Comparison of ENCODE assay signal across 16 cellular contexts in the genomic region with DNA sequence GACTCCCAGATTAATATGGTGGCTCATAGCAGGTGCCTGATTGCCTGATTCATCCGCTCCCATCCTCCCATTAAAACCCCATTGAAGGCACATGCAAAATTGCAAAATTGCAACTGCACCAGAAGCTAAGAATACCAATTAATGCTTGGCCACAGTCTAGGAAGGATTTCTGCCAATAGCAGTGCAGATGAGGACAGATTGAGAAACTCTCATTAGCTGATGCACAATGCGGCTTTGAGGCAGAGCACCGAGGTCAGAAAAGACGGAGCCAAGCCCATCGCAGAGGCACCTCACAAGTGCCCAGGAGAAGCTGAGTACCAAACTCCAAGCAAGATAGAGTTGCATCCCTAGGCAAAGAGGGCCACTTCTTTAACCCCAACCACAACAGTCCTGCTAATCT.
DNase-seq lines count a peak whose midpoint lies in the region; ATAC-seq, FAIRE-seq and TF ChIP-seq lines count a peak whose summit lies in the region.
"Had no signal": no experiment of that assay in that cellular context is flagged by ENCODE, and none has a peak within 500 bp of the region (broad histone marks: within the 10 kb centered on the region; RNA-seq: fewer than 3 reads in every experiment).

No MANE protein-coding gene starts in this region.

- intact Hi-C loops in natural killer cell (cut with micrococcal nuclease), result no loop called here
- intact Hi-C loops in activated T-helper 1 cell treated with anti-CD3 and anti-CD28 coated beads, Interleukin-12 subunit alpha, Interleukin-12 subunit beta, Interleukin-2, Interleukin-4 antibody, amounts not matched to agents 30 ng/mL and 10 ng/mL and 1 ng/mL, durations not matched to agents 14 hours and 24 hours and 36 hours (cut with micrococcal nuclease), result loop anchor here (5.0 kb wide), 1 partner anchor 48 kb away; no protein-coding TSS in a partner anchor

- ATAC-seq in natural killer cell treated with Interleukin-12 subunit alpha and Interleukin-12 subunit beta and Interleukin-15 and Interleukin-18, amount 100 ng/mL, for 72 hours, result no peak
- ATAC-seq in natural killer cell, result no peak
- no peak for ATAC-seq in HG03521 (IDR thresholded peaks at IDR 0.05; ENCODE audit: unreplicated experiment)
- ATAC-seq: activated CD8-positive, alpha-beta T cell treated with anti-CD3 and anti-CD28 coated beads for 36 hours had no signal

- FAIRE-seq in HTR-8/SVneo (lab: Jason Lieb, UNC), result no peak

- TF ChIP-seq CTCF in natural killer cell (IDR thresholded peaks at IDR 0.05), result no peak

- H3K9me3 Mint-ChIP-seq in natural killer cell treated with Interleukin-12 subunit alpha and Interleukin-12 subunit beta and Interleukin-15 and Interleukin-18, amount 100 ng/mL, for 72 hours, result no peaks in the 10 kb centered on the region
- H3K9me3 Mint-ChIP-seq in natural killer cell (no peaks in the 10 kb centered on the region), immature natural killer cell (no peaks in the 10 kb centered on the region)
- H3K9me3 Mint-ChIP-seq in activated T-helper 1 cell treated with anti-CD3 and anti-CD28 coated beads, Interleukin-12 subunit alpha, Interleukin-12 subunit beta, Interleukin-2, Interleukin-4 antibody, amounts not matched to agents 30 ng/mL and 10 ng/mL and 1 ng/mL, durations not matched to agents 14 hours and 24 hours and 36 hours, result peaks cover 3% of the 10 kb centered on the region
- H3K9me3 Mint-ChIP-seq: activated CD8-positive, alpha-beta T cell treated with anti-CD3 and anti-CD28 coated beads for 36 hours had no signal

- peaks cover 17 to 26% of the 10 kb centered on the region in 2 donors for H3K4me1 Mint-ChIP-seq in natural killer cell treated with Interleukin-12 subunit alpha and Interleukin-12 subunit beta and Interleukin-15 and Interleukin-18, amount 100 ng/mL, for 72 hours (ENCODE audit: low read depth in 2 of 2)
- H3K4me1 Mint-ChIP-seq in natural killer cell (peaks cover 20 to 36% of the 10 kb centered on the region in 2 donors), immature natural killer cell (peaks cover 23 to 29% of the 10 kb centered on the region in 2 donors)
- H3K4me1 Mint-ChIP-seq in activated T-helper 1 cell treated with anti-CD3 and anti-CD28 coated beads, Interleukin-12 subunit alpha, Interleukin-12 subunit beta, Interleukin-2, Interleukin-4 antibody, amounts not matched to agents 30 ng/mL and 10 ng/mL and 1 ng/mL, durations not matched to agents 14 hours and 24 hours and 36 hours (ENCODE audit: low read depth), result peaks cover 52% of the 10 kb centered on the region

- no peak for DNase-seq in natural killer cell treated with Interleukin-12 subunit alpha and Interleukin-12 subunit beta and Interleukin-15 and Interleukin-18, amount 100 ng/mL, for 72 hours (ENCODE audit: low spot score)
- DNase-seq in natural killer cell (no peak), immature natural killer cell (no peak), NCI-H2081 treated with DMSO at 0.1 percent for 48 hours (lab: John Stamatoyannopoulos, UW) (no peak), HTR-8/SVneo (ENCODE audit: insufficient read length, low spot score) (no peak), AG08396 (ENCODE audit: low spot score) (no peak)
- no peak for DNase-seq in activated T-helper 1 cell treated with anti-CD3 and anti-CD28 coated beads, Interleukin-12 subunit alpha, Interleukin-12 subunit beta, Interleukin-2, Interleukin-4 antibody, amounts not matched to agents 30 ng/mL and 10 ng/mL and 1 ng/mL, durations not matched to agents 14 hours and 24 hours and 36 hours (ENCODE audit: low spot score)
- DNase-seq: activated CD8-positive, alpha-beta T cell treated with anti-CD3 and anti-CD28 coated beads for 36 hours; activated effector memory CD4-positive, alpha-beta T cell treated with Interleukin-2 at 50 U/mL for 16 hours; DMS53; IMR-90; left ventricle myocardium inferior; NCI-H82; SHP77 treated with DMSO at 0.1 percent for 48 hours; stimulated activated CD4-positive, alpha-beta T cell treated with anti-CD3 and anti-CD28 coated beads, Interleukin-15, amount 100 ng/mL, for 24 hours had no signal

- no peaks in the 10 kb centered on the region for H3K36me3 Mint-ChIP-seq in natural killer cell treated with Interleukin-12 subunit alpha and Interleukin-12 subunit beta and Interleukin-15 and Interleukin-18, amount 100 ng/mL, for 72 hours
- no peaks in the 10 kb centered on the region for H3K36me3 Mint-ChIP-seq in natural killer cell
- H3K36me3 Mint-ChIP-seq in activated T-helper 1 cell treated with anti-CD3 and anti-CD28 coated beads, Interleukin-12 subunit alpha, Interleukin-12 subunit beta, Interleukin-2, Interleukin-4 antibody, amounts not matched to agents 30 ng/mL and 10 ng/mL and 1 ng/mL, durations not matched to agents 14 hours and 24 hours and 36 hours (ENCODE audit: low read depth), result peaks cover 8% of the 10 kb centered on the region
- peaks cover 0 to 8% (median 4%) of the 10 kb centered on the region in 3 donors for H3K36me3 Mint-ChIP-seq in immature natural killer cell

- no peaks in the 10 kb centered on the region for H3K27me3 Mint-ChIP-seq in natural killer cell treated with Interleukin-12 subunit alpha and Interleukin-12 subunit beta and Interleukin-15 and Interleukin-18, amount 100 ng/mL, for 72 hours
- H3K27me3 Mint-ChIP-seq in natural killer cell (ENCODE audit: low read depth in 2 of 2) (no peaks in the 10 kb centered on the region), immature natural killer cell (ENCODE audit: low read depth in 3 of 3) (peaks cover 0 to 2% (median 0%) of the 10 kb centered on the region in 3 donors)
- no peaks in the 10 kb centered on the region for H3K27me3 Mint-ChIP-seq in activated T-helper 1 cell treated with anti-CD3 and anti-CD28 coated beads, Interleukin-12 subunit alpha, Interleukin-12 subunit beta, Interleukin-2, Interleukin-4 antibody, amounts not matched to agents 30 ng/mL and 10 ng/mL and 1 ng/mL, durations not matched to agents 14 hours and 24 hours and 36 hours (ENCODE audit: insufficient read depth)
- H3K27me3 Mint-ChIP-seq: activated CD8-positive, alpha-beta T cell treated with anti-CD3 and anti-CD28 coated beads for 36 hours had no signal

- H3K4me3 Mint-ChIP-seq in natural killer cell treated with Interleukin-12 subunit alpha and Interleukin-12 subunit beta and Interleukin-15 and Interleukin-18, amount 100 ng/mL, for 72 hours, result peak overlapping the region; percentile 36
- H3K4me3 Mint-ChIP-seq in natural killer cell (no peak overlapping the region), immature natural killer cell (peak overlapping the region in 1 of 5 donors; percentile 30)
- no peak overlapping the region for H3K4me3 Mint-ChIP-seq in activated T-helper 1 cell treated with anti-CD3 and anti-CD28 coated beads, Interleukin-12 subunit alpha, Interleukin-12 subunit beta, Interleukin-2, Interleukin-4 antibody, amounts not matched to agents 30 ng/mL and 10 ng/mL and 1 ng/mL, durations not matched to agents 14 hours and 24 hours and 36 hours
- H3K4me3 Mint-ChIP-seq: activated CD8-positive, alpha-beta T cell treated with anti-CD3 and anti-CD28 coated beads for 36 hours had no signal

- peak overlapping the region; percentile 32 to 77 for H3K27ac Mint-ChIP-seq in natural killer cell treated with Interleukin-12 subunit alpha and Interleukin-12 subunit beta and Interleukin-15 and Interleukin-18, amount 100 ng/mL, for 72 hours
- H3K27ac Mint-ChIP-seq in natural killer cell (peak overlapping the region in 1 of 2 donors; percentile 44), immature natural killer cell (peak overlapping the region in 4 of 6 donors; percentile 7 to 81 (median 54))
- H3K27ac Mint-ChIP-seq in activated T-helper 1 cell treated with anti-CD3 and anti-CD28 coated beads, Interleukin-12 subunit alpha, Interleukin-12 subunit beta, Interleukin-2, Interleukin-4 antibody, amounts not matched to agents 30 ng/mL and 10 ng/mL and 1 ng/mL, durations not matched to agents 14 hours and 24 hours and 36 hours, result peak overlapping the region; percentile 93
